Comparison of ENCODE assay signal across 15 cellular contexts in genomic region chr17:65155622-65156021, GRCh38. TPM values are rescaled to one million over a fixed set of nuclear protein-coding genes. Genes with fewer than 3 reads are reported as not detected.
A peak's percentile ranks its signal among the peaks of the same experiment; 100 is the strongest.
DNase-seq lines count a peak whose midpoint lies in the region; ATAC-seq and TF ChIP-seq lines count a peak whose summit lies in the region.
"Had no signal": no experiment of that assay in that cellular context is flagged by ENCODE, and none has a peak within 500 bp of the region (broad histone marks: within the 10 kb centered on the region; RNA-seq: fewer than 3 reads in every experiment).

No MANE protein-coding gene starts in this region.

- TF ChIP-seq POLR2A in vagina (IDR thresholded peaks at IDR 0.05), result no peak

- no peaks in the 10 kb centered on the region for H3K9me3 Mint-ChIP-seq in activated T-helper 2 cell treated with anti-CD3 and anti-CD28 coated beads, Interferon-gamma antibody, Interleukin-2, Interleukin-4, amounts not matched to agents 10 μg/mL and 5 μg/mL and 100 μg/mL, durations not matched to agents 14 hours and 24 hours and 36 hours
- H3K9me3 Mint-ChIP-seq: CD8-positive, alpha-beta memory T cell had no signal

- H3K27me3 Mint-ChIP-seq in activated T-helper 2 cell treated with anti-CD3 and anti-CD28 coated beads, Interferon-gamma antibody, Interleukin-2, Interleukin-4, amounts not matched to agents 10 μg/mL and 5 μg/mL and 100 μg/mL, durations not matched to agents 14 hours and 24 hours and 36 hours (ENCODE audit: low read depth), result no peaks in the 10 kb centered on the region
- H3K27me3 Mint-ChIP-seq: activated naive CD8-positive, alpha-beta T cell; CD8-positive, alpha-beta memory T cell had no signal

- H3K36me3 ChIP-seq in vagina, result no peaks in the 10 kb centered on the region
- H3K36me3 ChIP-seq: gastrocnemius medialis, left lung, ovary had no signal

- no peaks in the 10 kb centered on the region for H3K27me3 ChIP-seq in vagina
- H3K27me3 ChIP-seq: gastrocnemius medialis, left lung, ovary had no signal

- peaks cover 5% of the 10 kb centered on the region for H3K4me1 ChIP-seq in vagina
- H3K4me1 ChIP-seq: gastrocnemius medialis had no signal

- no peak overlapping the region for H3K4me3 ChIP-seq in vagina
- H3K4me3 ChIP-seq: gastrocnemius medialis, left lung, ovary had no signal

- H3K36me3 Mint-ChIP-seq in activated T-helper 2 cell treated with anti-CD3 and anti-CD28 coated beads, Interferon-gamma antibody, Interleukin-2, Interleukin-4, amounts not matched to agents 10 μg/mL and 5 μg/mL and 100 μg/mL, durations not matched to agents 14 hours and 24 hours and 36 hours (ENCODE audit: low read depth), result peaks cover 31% of the 10 kb centered on the region
- H3K36me3 Mint-ChIP-seq: activated naive CD8-positive, alpha-beta T cell had no signal

- no peak overlapping the region for H3K4me3 Mint-ChIP-seq in activated T-helper 2 cell treated with anti-CD3 and anti-CD28 coated beads, Interferon-gamma antibody, Interleukin-2, Interleukin-4, amounts not matched to agents 10 μg/mL and 5 μg/mL and 100 μg/mL, durations not matched to agents 14 hours and 24 hours and 36 hours (ENCODE audit: low read depth)
- H3K4me3 Mint-ChIP-seq: activated naive CD8-positive, alpha-beta T cell; CD8-positive, alpha-beta memory T cell had no signal

- peaks cover 17% of the 10 kb centered on the region for H3K4me1 Mint-ChIP-seq in activated T-helper 2 cell treated with anti-CD3 and anti-CD28 coated beads, Interferon-gamma antibody, Interleukin-2, Interleukin-4, amounts not matched to agents 10 μg/mL and 5 μg/mL and 100 μg/mL, durations not matched to agents 14 hours and 24 hours and 36 hours (ENCODE audit: low read depth)

- H3K9me3 ChIP-seq in vagina, result no peaks in the 10 kb centered on the region
- H3K9me3 ChIP-seq: gastrocnemius medialis, left lung, ovary had no signal

- DNase-seq in GM20000 (ENCODE audit: low spot score) (peak; percentile 42), vagina (ENCODE audit: extremely low spot score in 2 of 2) (no peak), NCI-H2196 (lab: John Stamatoyannopoulos, UW; ENCODE audit: unreplicated experiment) (no peak), foreskin melanocyte (no peak), GF-D8 (lab: John Stamatoyannopoulos, UW) (no peak)
- no peak for DNase-seq in activated T-helper 2 cell treated with anti-CD3 and anti-CD28 coated beads, Interferon-gamma antibody, Interleukin-2, Interleukin-4, amounts not matched to agents 10 μg/mL and 5 μg/mL and 100 μg/mL, durations not matched to agents 14 hours and 24 hours and 36 hours (ENCODE audit: low spot score)
- DNase-seq: activated CD4-positive, alpha-beta T cell treated with anti-CD3 and anti-CD28 coated beads, Interleukin-2, amount 50 U/mL, for 4 hours; CD8-positive, alpha-beta memory T cell; gastrocnemius medialis; left lung; NCI-H526; ovary had no signal

- peak; percentile 29 for ATAC-seq in GM18508 (IDR thresholded peaks at IDR 0.05; ENCODE audit: insufficient read depth, unreplicated experiment)
- peak; percentile 50 for ATAC-seq in HG03103 (IDR thresholded peaks at IDR 0.05; ENCODE audit: low read depth, unreplicated experiment)
- ATAC-seq: gastrocnemius medialis, left lung had no signal

- H3K27ac Mint-ChIP-seq in activated T-helper 2 cell treated with anti-CD3 and anti-CD28 coated beads, Interferon-gamma antibody, Interleukin-2, Interleukin-4, amounts not matched to agents 10 μg/mL and 5 μg/mL and 100 μg/mL, durations not matched to agents 14 hours and 24 hours and 36 hours, result peak overlapping the region; percentile 29
- H3K27ac Mint-ChIP-seq: activated naive CD8-positive, alpha-beta T cell had no signal

- intact Hi-C loops in activated T-helper 2 cell treated with anti-CD3 and anti-CD28 coated beads, Interferon-gamma antibody, Interleukin-2, Interleukin-4, amounts not matched to agents 10 μg/mL and 5 μg/mL and 100 μg/mL, durations not matched to agents 14 hours and 24 hours and 36 hours (cut with micrococcal nuclease), result loop anchor here (2.0 kb wide), 1 partner anchor 39 kb away; no protein-coding TSS in a partner anchor
- intact Hi-C loops in vagina (cut with DNase I), result no loop called here

- TF ChIP-seq CTCF in GM20000 (IDR thresholded peaks at IDR 0.05; ENCODE audit: extremely low read depth, missing control alignments), result no peak
- no peak for TF ChIP-seq CTCF in vagina (IDR thresholded peaks at IDR 0.05)

- H3K27ac ChIP-seq in vagina, result no peak overlapping the region
- H3K27ac ChIP-seq: gastrocnemius medialis, left lung, ovary had no signal

RNA-seq across cellular contexts. Expression of gene RGS9, which starts 18.5 kb away (rescaled TPM):
- total RNA-seq in activated T-helper 2 cell treated with anti-CD3 and anti-CD28 coated beads, Interferon-gamma antibody, Interleukin-2, Interleukin-4, amounts not matched to agents 10 μg/mL and 5 μg/mL and 100 μg/mL, durations not matched to agents 14 hours and 24 hours and 36 hours, result 16.1 and 16.3 TPM in 2 replicates
- total RNA-seq in vagina, result 8.1 TPM
